Comparison of ENCODE assay signal across 14 cellular contexts in genomic region chr11:46281374-46281831, GRCh38. TPM values are rescaled to one million over a fixed set of nuclear protein-coding genes. Genes with fewer than 3 reads are reported as not detected.
DNase-seq lines count a peak whose midpoint lies in the region; ATAC-seq and TF ChIP-seq lines count a peak whose summit lies in the region.
"Had no signal": no experiment of that assay in that cellular context is flagged by ENCODE, and none has a peak within 500 bp of the region (broad histone marks: within the 10 kb centered on the region; RNA-seq: fewer than 3 reads in every experiment).

No MANE protein-coding gene starts in this region.

- TF ChIP-seq CTCF in AG04450 (IDR thresholded peaks at IDR 0.05; ENCODE audit: low read depth, low read length), result no peak
- TF ChIP-seq CTCF in chondrocyte (IDR thresholded peaks at IDR 0.05), result no peak
- no peak for TF ChIP-seq CTCF in GM10266 (IDR thresholded peaks at IDR 0.05; ENCODE audit: control insufficient read depth, insufficient read depth, low read depth, missing control alignments)

- no peaks in the 10 kb centered on the region for H3K27me3 Mint-ChIP-seq in chondrocyte (ENCODE audit: low read depth)

- H3K9ac ChIP-seq in HUES48 (ENCODE audit: low read depth, low read length) (peak overlapping the region; percentile 4; the same call in 1 of the 2 replicates), mucosa of rectum (ENCODE audit: low read depth in 1 of 2, low read length in 2 of 2) (peak overlapping the region; percentile 52 to 67)

- POLR2A ChIA-PET in AG04450 (lab: Yijun Ruan, JAX), result interaction anchor here (0.8 to 1.0 kb wide), 3 partner anchors 9 to 38 kb away, joined by 3 to 15 read pairs (median 3); no protein-coding TSS in a partner anchor

- H3K27ac ChIP-seq in AG04450 (ENCODE audit: low read depth, low read length) (peak overlapping the region; percentile 57), HUES48 (ENCODE audit: low read depth, low read length) (peak overlapping the region; percentile 53), mucosa of rectum (ENCODE audit: low read depth in 2 of 2, low read length in 2 of 2) (peak overlapping the region; percentile 86 to 89)

- no peak for DNase-seq in AG04450 (ENCODE audit: low read depth, low spot score)
- no peak for DNase-seq in chondrocyte (ENCODE audit: low spot score)
- no peak for DNase-seq in GM10266 (ENCODE audit: extremely low spot score)
- no peak for DNase-seq in OCI-M1 (lab: John Stamatoyannopoulos, UW)
- DNase-seq in HuH-7.5 (ENCODE audit: low spot score), result no peak
- DNase-seq: activated CD4-positive, alpha-beta memory T cell treated with anti-CD3 and anti-CD28 coated beads for 36 hours; amniotic stem cell; CD4-positive, CD25-positive, alpha-beta regulatory T cell; NCI-H1048; SHP77 treated with DMSO at 0.1 percent for 48 hours had no signal

- peaks cover 3% of the 10 kb centered on the region; the same call in 1 of the 2 replicates for H3K9me3 ChIP-seq in AG04450 (ENCODE audit: control insufficient read depth, insufficient read depth, low read length)
- no peaks in the 10 kb centered on the region for H3K9me3 ChIP-seq in HUES48 (ENCODE audit: control insufficient read depth, insufficient read depth, low read length)
- H3K9me3 ChIP-seq in mucosa of rectum (ENCODE audit: control insufficient read depth in 2 of 2, low read length in 2 of 2), result no peaks in the 10 kb centered on the region

- no peaks in the 10 kb centered on the region for H3K27me3 ChIP-seq in AG04450 (ENCODE audit: control insufficient read depth, insufficient read depth, low read length)
- H3K27me3 ChIP-seq in HUES48 (ENCODE audit: control insufficient read depth, insufficient read depth, low read length), result peaks cover 4% of the 10 kb centered on the region; the same call in 1 of the 2 replicates
- H3K27me3 ChIP-seq in mucosa of rectum (ENCODE audit: control insufficient read depth in 2 of 2, insufficient read depth in 2 of 2, low read length in 2 of 2), result no peaks in the 10 kb centered on the region

- H3K4me3 Mint-ChIP-seq in chondrocyte (ENCODE audit: unreplicated experiment), result peak overlapping the region; percentile 98
- H3K4me3 Mint-ChIP-seq: activated CD4-positive, alpha-beta memory T cell treated with anti-CD3 and anti-CD28 coated beads for 36 hours; CD4-positive, CD25-positive, alpha-beta regulatory T cell; naive thymus-derived CD8-positive, alpha-beta T cell had no signal

- H3K4me1 ChIP-seq in HUES48 (ENCODE audit: control insufficient read depth, insufficient read depth, low read length), result peaks cover 31% of the 10 kb centered on the region
- H3K4me1 ChIP-seq in mucosa of rectum (ENCODE audit: control insufficient read depth in 2 of 2, insufficient read depth in 2 of 2, low read length in 2 of 2), result peaks cover 34 to 61% of the 10 kb centered on the region in 2 donors

- no peak for ATAC-seq in GM21423 (IDR thresholded peaks at IDR 0.05; ENCODE audit: unreplicated experiment)

- peaks cover 72% of the 10 kb centered on the region for H3K4me1 Mint-ChIP-seq in chondrocyte (ENCODE audit: low read depth)

- H3K27ac Mint-ChIP-seq in chondrocyte (ENCODE audit: unreplicated experiment), result peak overlapping the region; percentile 80
- H3K27ac Mint-ChIP-seq: activated CD4-positive, alpha-beta memory T cell treated with anti-CD3 and anti-CD28 coated beads for 36 hours; CD4-positive, CD25-positive, alpha-beta regulatory T cell had no signal

- H3K36me3 ChIP-seq in HUES48 (ENCODE audit: control insufficient read depth, insufficient read depth, low read length) (no peaks in the 10 kb centered on the region), mucosa of rectum (ENCODE audit: control insufficient read depth in 2 of 2, insufficient read depth in 2 of 2, low read length in 2 of 2) (peaks cover 6 to 7% of the 10 kb centered on the region in 2 donors)

- CTCF ChIA-PET in AG04450 (lab: Charles Lee), result no interaction called here

- H3K4me3 ChIP-seq in AG04450 (ENCODE audit: low read depth, low read length) (peak overlapping the region; percentile 61), HUES48 (ENCODE audit: low read depth, low read length) (peak overlapping the region; percentile 27), mucosa of rectum (ENCODE audit: low read length in 2 of 2) (peak overlapping the region; percentile 52 to 63)

- peaks cover 13% of the 10 kb centered on the region for H3K36me3 Mint-ChIP-seq in chondrocyte (ENCODE audit: low read depth)
- H3K36me3 Mint-ChIP-seq: activated CD4-positive, alpha-beta memory T cell treated with anti-CD3 and anti-CD28 coated beads for 36 hours; CD4-positive, CD25-positive, alpha-beta regulatory T cell; naive thymus-derived CD8-positive, alpha-beta T cell had no signal

- H3K9me3 Mint-ChIP-seq in chondrocyte (ENCODE audit: low read depth), result no peaks in the 10 kb centered on the region
- H3K9me3 Mint-ChIP-seq: activated CD4-positive, alpha-beta memory T cell treated with anti-CD3 and anti-CD28 coated beads for 36 hours; naive thymus-derived CD8-positive, alpha-beta T cell had no signal

RNA-seq across cellular contexts. Expression of gene CREB3L1, which starts 3.9 kb away (rescaled TPM):
- polyA plus RNA-seq in AG04450 (2011; rRNA removed), result 24.2 and 33.2 TPM in 2 replicates
- 57.6 and 90.1 TPM in 2 replicates for polyA minus RNA-seq in AG04450 (2011; rRNA and poly(A)+ RNA removed)
- 83.1 to 192 TPM (median 190 TPM) in 3 replicates for total RNA-seq in chondrocyte
- total RNA-seq: activated CD4-positive, alpha-beta memory T cell treated with anti-CD3 and anti-CD28 coated beads for 36 hours; CD4-positive, CD25-positive, alpha-beta regulatory T cell; naive thymus-derived CD8-positive, alpha-beta T cell had no signal
- polyA plus RNA-seq: CD4-positive, CD25-positive, alpha-beta regulatory T cell; naive thymus-derived CD8-positive, alpha-beta T cell had no signal
